In genomic region chr5:56083286-56083854, GRCh38 we compare ENCODE assay signal across 24 cellular contexts.
"Had no signal": no experiment of that assay in that cellular context is flagged by ENCODE, and none has a peak within 500 bp of the region (broad histone marks: within the 10 kb centered on the region; RNA-seq: fewer than 3 reads in every experiment).

No MANE protein-coding gene starts in this region.

- H3K9me3 Mint-ChIP-seq: effector memory CD8-positive, alpha-beta T cell; stimulated activated effector memory CD8-positive, alpha-beta T cell treated with anti-CD3 and anti-CD28 coated beads, Interleukin-12 subunit alpha, Interleukin-12 subunit beta, amount 100 ng/mL, for 72 hours had no signal

- ATAC-seq: effector memory CD8-positive, alpha-beta T cell; gastrocnemius medialis; sciatic nerve; stimulated activated effector memory CD8-positive, alpha-beta T cell treated with anti-CD3 and anti-CD28 coated beads, Interleukin-12 subunit alpha, Interleukin-12 subunit beta, amount 100 ng/mL, for 72 hours; stimulated activated naive CD8-positive, alpha-beta T cell treated with anti-CD3 and anti-CD28 coated beads, Interleukin-15, amount 100 ng/mL, for 72 hours had no signal

- H3K27me3 Mint-ChIP-seq: progenitor cell of endocrine pancreas; stimulated activated naive CD8-positive, alpha-beta T cell treated with anti-CD3 and anti-CD28 coated beads, Interleukin-15, amount 100 ng/mL, for 72 hours; type B pancreatic cell had no signal

- H3K27ac Mint-ChIP-seq: effector memory CD8-positive, alpha-beta T cell; progenitor cell of endocrine pancreas; stimulated activated effector memory CD8-positive, alpha-beta T cell treated with anti-CD3 and anti-CD28 coated beads, Interleukin-12 subunit alpha, Interleukin-12 subunit beta, amount 100 ng/mL, for 72 hours; type B pancreatic cell had no signal

- DNase-seq: activated CD4-positive, alpha-beta T cell treated with anti-CD3 and anti-CD28 coated beads for 48 hours; activated gamma-delta T cell treated with Interleukin-2 at 50 U/mL for 16 hours; activated T-cell treated with anti-CD3 and anti-CD28 coated beads for 4 hours; amygdala; caudate nucleus; cortex of kidney; effector memory CD8-positive, alpha-beta T cell; erythroblast; gastrocnemius medialis; glutamatergic neuron; islet precursor cell; left ventricle myocardium inferior; ovary; SK-N-SH; stimulated activated CD4-positive, alpha-beta T cell treated with anti-CD3 and anti-CD28 coated beads, Interleukin-12 subunit alpha, Interleukin-12 subunit beta, amount 100 ng/mL, for 4 hours; stimulated activated CD4-positive, alpha-beta T cell treated with anti-CD3 and anti-CD28 coated beads, Interleukin-4, amount 100 ng/mL, for 24 hours; stimulated activated naive CD8-positive, alpha-beta T cell treated with anti-CD3 and anti-CD28 coated beads, Interleukin-15, amount 100 ng/mL, for 72 hours; substantia nigra; SW 1271; uterus had no signal

- H3K4me3 Mint-ChIP-seq: effector memory CD8-positive, alpha-beta T cell; stimulated activated effector memory CD8-positive, alpha-beta T cell treated with anti-CD3 and anti-CD28 coated beads, Interleukin-12 subunit alpha, Interleukin-12 subunit beta, amount 100 ng/mL, for 72 hours; stimulated activated naive CD8-positive, alpha-beta T cell treated with anti-CD3 and anti-CD28 coated beads, Interleukin-15, amount 100 ng/mL, for 72 hours; type B pancreatic cell had no signal
